ENCODE assay signal across 9 cellular contexts in genomic region chr1:228405200-228405978, GRCh38. TPM values are rescaled to one million over a fixed set of nuclear protein-coding genes. Genes with fewer than 3 reads are reported as not detected.
DNase-seq lines count a peak whose midpoint lies in the region; ATAC-seq and TF ChIP-seq lines count a peak whose summit lies in the region.
"Had no signal": no experiment of that assay in that cellular context is flagged by ENCODE, and none has a peak within 500 bp of the region (broad histone marks: within the 10 kb centered on the region; RNA-seq: fewer than 3 reads in every experiment).

No MANE protein-coding gene starts in this region.

- H3K4me3 Mint-ChIP-seq in central memory CD8-positive, alpha-beta T cell, result peak overlapping the region; percentile 90

- H3K27me3 ChIP-seq in BJ (ENCODE audit: control insufficient read depth, insufficient read depth, low read length) (no peaks in the 10 kb centered on the region), HUES64 (ENCODE audit: insufficient read depth, low read length) (no peaks in the 10 kb centered on the region; the same call in 1 of the 2 replicates), muscle layer of colon (ENCODE audit: control insufficient read depth in 1 of 2, insufficient read depth in 2 of 2, low read length in 2 of 2) (no peaks in the 10 kb centered on the region)

- H3K27ac Mint-ChIP-seq in central memory CD8-positive, alpha-beta T cell (ENCODE audit: low read depth), result peak overlapping the region; percentile 95

- H3K4me1 ChIP-seq in HUES64 (ENCODE audit: insufficient read depth, low read length) (peaks cover 17% of the 10 kb centered on the region), muscle layer of colon (ENCODE audit: insufficient read depth, low read length) (peaks cover 32% of the 10 kb centered on the region)

- peaks cover 42% of the 10 kb centered on the region for H3K36me3 Mint-ChIP-seq in central memory CD8-positive, alpha-beta T cell (ENCODE audit: insufficient read depth)

- DNase-seq in BJ (ENCODE audit: low read depth) (no peak), AG08396 (ENCODE audit: low spot score) (no peak), AG20443 (ENCODE audit: low spot score) (no peak), ureter (ENCODE audit: low spot score) (no peak)
- no peak for DNase-seq in central memory CD8-positive, alpha-beta T cell (ENCODE audit: low spot score in 2 of 2)

- no peak for ATAC-seq in central memory CD8-positive, alpha-beta T cell (replicated peaks; ENCODE audit: extremely low read depth, poor library complexity, severe bottlenecking)
- ATAC-seq in HG03097 (IDR thresholded peaks at IDR 0.05; ENCODE audit: low FRiP score, unreplicated experiment), result no peak

- no peaks in the 10 kb centered on the region for H3K9me3 Mint-ChIP-seq in central memory CD8-positive, alpha-beta T cell

- CTCF ChIA-PET in BJ (lab: Yijun Ruan, JAX), result interaction anchor here (1.2 to 2.4 kb wide), 2 partner anchors 10 to 275 kb away, joined by 5 to 21 read pairs; no protein-coding TSS in a partner anchor

- H3K4me1 Mint-ChIP-seq in central memory CD8-positive, alpha-beta T cell, result peaks cover 78% of the 10 kb centered on the region

- H3K27ac ChIP-seq in HUES64 (ENCODE audit: low read depth, low read length) (no peak overlapping the region), muscle layer of colon (ENCODE audit: low read depth, low read length) (no peak overlapping the region)

- H3K4me3 ChIP-seq in BJ (ENCODE audit: low read depth, low read length) (peak overlapping the region; percentile 58), HUES64 (ENCODE audit: low read length) (peak overlapping the region; percentile 91), muscle layer of colon (ENCODE audit: low read depth in 1 of 2, low read length in 2 of 2) (peak overlapping the region; percentile 75 to 99)

- WGBS in HUES64, result 14% methylated on average over 11 of the region's 11 CpGs

- H3K36me3 ChIP-seq in BJ (ENCODE audit: control insufficient read depth, insufficient read depth, low read length) (peaks cover 14% of the 10 kb centered on the region), HUES64 (ENCODE audit: insufficient read depth, low read length) (peaks cover 27% of the 10 kb centered on the region), muscle layer of colon (ENCODE audit: insufficient read depth, low read length) (peaks cover 11% of the 10 kb centered on the region)

- TF ChIP-seq CTCF in BJ (IDR thresholded peaks at IDR 0.05; ENCODE audit: insufficient read depth, low read depth, low read length), result no peak

- H3K9ac ChIP-seq in HUES64 (ENCODE audit: low read depth, low read length), result peak overlapping the region; percentile 95
- H3K9ac ChIP-seq in muscle layer of colon (ENCODE audit: low read length), result peak overlapping the region; percentile 49

- POLR2A ChIA-PET in BJ (lab: Charles Lee), result no interaction called here

- no peaks in the 10 kb centered on the region for H3K9me3 ChIP-seq in HUES64 (ENCODE audit: insufficient read depth, low read depth, low read length)
- no peaks in the 10 kb centered on the region for H3K9me3 ChIP-seq in muscle layer of colon (ENCODE audit: low read length)

- no peaks in the 10 kb centered on the region for H3K27me3 Mint-ChIP-seq in central memory CD8-positive, alpha-beta T cell

RNA-seq across cellular contexts. Expression of gene TRIM11, which starts 1.2 kb away (rescaled TPM):
- polyA plus RNA-seq in BJ (2011; rRNA removed), result 5.6 and 11.0 TPM in 2 replicates
- 12.3 and 16.1 TPM in 2 replicates for polyA minus RNA-seq in BJ (2011; rRNA and poly(A)+ RNA removed)
- 19.2 TPM for polyA plus RNA-seq in HUES64 (2013, experiment 1 of 2)
- polyA plus RNA-seq in HUES64 (2013, experiment 2 of 2), result 17.4 TPM
- total RNA-seq in ureter, result 40.1 TPM

RNA-seq across cellular contexts. Expression of gene TRIM17, which starts 11.3 kb away (rescaled TPM):
- 0.33 and 0.55 TPM in 2 replicates for polyA plus RNA-seq in BJ (2011; rRNA removed)
- polyA minus RNA-seq in BJ (2011; rRNA and poly(A)+ RNA removed), result 0.81 and 0.98 TPM in 2 replicates
- polyA plus RNA-seq in HUES64 (2013, experiment 1 of 2), result 1.7 TPM
- polyA plus RNA-seq in HUES64 (2013, experiment 2 of 2), result 2.1 TPM
- 22.6 TPM for total RNA-seq in ureter
- total RNA-seq: myocyte had no signal
